ENCODE assay signal across 29 cellular contexts in the genomic region with DNA sequence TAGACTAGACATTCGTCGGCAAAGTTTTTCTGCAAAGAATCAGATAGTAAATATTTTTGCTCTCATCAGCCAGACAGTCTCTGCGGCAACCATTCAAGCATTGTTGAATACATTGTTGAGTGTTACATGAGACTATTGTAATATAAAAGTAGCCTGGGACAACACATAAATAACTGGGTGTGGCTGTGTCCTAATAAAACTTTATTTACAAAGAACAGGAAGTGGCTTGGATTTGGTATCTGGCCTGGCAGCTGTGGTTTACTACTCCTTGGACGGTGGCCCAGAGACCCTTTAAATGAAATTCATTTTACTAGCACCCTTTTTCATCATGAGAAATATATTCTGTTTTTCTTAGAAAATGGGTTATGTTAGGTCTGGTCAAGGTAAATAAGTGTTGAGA.
"Had no signal": no experiment of that assay in that cellular context is flagged by ENCODE, and none has a peak within 500 bp of the region (broad histone marks: within the 10 kb centered on the region; RNA-seq: fewer than 3 reads in every experiment).

No MANE protein-coding gene starts in this region.

- H3K9me3 ChIP-seq: pancreas, prostate gland, suprapubic skin, thoracic aorta, tibial artery, upper lobe of right lung had no signal

- H3K4me1 Mint-ChIP-seq: neural crest cell had no signal

- H3K27me3 ChIP-seq: left lung, pancreas, suprapubic skin, tibial artery, upper lobe of right lung had no signal

- H3K36me3 ChIP-seq: left lung, lower lobe of right lung, pancreas, prostate gland, suprapubic skin, thoracic aorta, tibial artery, upper lobe of right lung had no signal

- ATAC-seq: left colon; left lung; lower lobe of right lung; naive thymus-derived CD8-positive, alpha-beta T cell; pancreas; right cardiac atrium; sciatic nerve; upper lobe of right lung had no signal

- DNase-seq: kidney; left colon; left lung; lower lobe of right lung; mammary epithelial cell; mesenchymal stem cell; naive thymus-derived CD8-positive, alpha-beta T cell; nucleus accumbens; pancreas; posterior cingulate gyrus; retina; right cardiac atrium; stimulated activated CD4-positive, alpha-beta T cell treated with anti-CD3 and anti-CD28 coated beads, Interleukin-12 subunit alpha, Interleukin-12 subunit beta, amount 100 ng/mL, for 4 hours; stimulated activated CD4-positive, alpha-beta T cell treated with anti-CD3 and anti-CD28 coated beads, Interleukin-15, amount 100 ng/mL, for 24 hours; stimulated activated CD4-positive, alpha-beta T cell treated with anti-CD3 and anti-CD28 coated beads, Interleukin-2, amount 100 ng/mL, for 24 hours; stimulated activated CD4-positive, alpha-beta T cell treated with anti-CD3 and anti-CD28 coated beads, Interleukin-4, amount 100 ng/mL, for 1 hour; stimulated activated naive CD4-positive, alpha-beta T cell; tibial artery; upper lobe of right lung had no signal

- H3K27ac ChIP-seq: left lung, lower lobe of right lung, pancreas, prostate gland, skin epidermis, suprapubic skin, thoracic aorta, tibial artery, upper lobe of right lung had no signal

- H3K27ac Mint-ChIP-seq: naive thymus-derived CD8-positive, alpha-beta T cell; nephron; stimulated activated naive CD8-positive, alpha-beta T cell treated with anti-CD3 and anti-CD28 coated beads, Interleukin-15, Interleukin-2, amounts not matched to agents 100 ng/mL and 50 ng/mL, for 24 hours had no signal

- H3K4me3 ChIP-seq: left lung, lower lobe of right lung, pancreas, prostate gland, skin epidermis, suprapubic skin, thoracic aorta, tibial artery, upper lobe of right lung had no signal

- H3K4me1 ChIP-seq: left lung, lower lobe of right lung, pancreas, prostate gland, suprapubic skin had no signal

- FAIRE-seq: islet of Langerhans, kidney, pancreas, urothelium cell line had no signal

- H3K4me3 Mint-ChIP-seq: naive thymus-derived CD8-positive, alpha-beta T cell; nephron; neural crest cell; stimulated activated naive CD8-positive, alpha-beta T cell treated with anti-CD3 and anti-CD28 coated beads, Interleukin-15, Interleukin-2, amounts not matched to agents 100 ng/mL and 50 ng/mL, for 24 hours had no signal

- H3K27me3 Mint-ChIP-seq: naive thymus-derived CD8-positive, alpha-beta T cell; stimulated activated naive CD8-positive, alpha-beta T cell treated with anti-CD3 and anti-CD28 coated beads, Interleukin-15, Interleukin-2, amounts not matched to agents 100 ng/mL and 50 ng/mL, for 24 hours had no signal

- H3K9me3 Mint-ChIP-seq: stimulated activated naive CD8-positive, alpha-beta T cell treated with anti-CD3 and anti-CD28 coated beads, Interleukin-15, Interleukin-2, amounts not matched to agents 100 ng/mL and 50 ng/mL, for 24 hours had no signal
